In genomic region chr11:124799384-124800225, GRCh38 we compare ENCODE assay signal across 8 cellular contexts. TPM values are rescaled to one million over a fixed set of nuclear protein-coding genes. Genes with fewer than 3 reads are reported as not detected.
DNase-seq lines count a peak whose midpoint lies in the region; TF ChIP-seq lines count a peak whose summit lies in the region.

No MANE protein-coding gene starts in this region.

- no peaks in the 10 kb centered on the region for H3K9me3 ChIP-seq in WERI-Rb-1 (ENCODE audit: severe bottlenecking)

- no peak for TF ChIP-seq CTCF in GM20000 (IDR thresholded peaks at IDR 0.05; ENCODE audit: extremely low read depth, missing control alignments)
- no peak for TF ChIP-seq CTCF in WERI-Rb-1 (IDR thresholded peaks at IDR 0.05; ENCODE audit: low read depth, low read length)

- H3K27me3 ChIP-seq in WERI-Rb-1 (ENCODE audit: insufficient read depth, low read depth, severe bottlenecking) (no peaks in the 10 kb centered on the region), layer of hippocampus (ENCODE audit: control insufficient read depth, insufficient read depth, low read length) (no peaks in the 10 kb centered on the region)

- DNase-seq in Caki2 (ENCODE audit: low read depth) (peak; percentile 48), GM20000 (ENCODE audit: low spot score) (peak; percentile 72), HT1080 (ENCODE audit: low read depth) (peak; percentile 40), WERI-Rb-1 (peak; percentile 19), caudate nucleus (lab: John Stamatoyannopoulos, UW) (peak in 22 of 61 donors; percentile 8 to 64 (median 38)), SHP77 (lab: John Stamatoyannopoulos, UW) (no peak)
- DNase-seq in stimulated activated CD4-positive, alpha-beta T cell treated with anti-CD3 and anti-CD28 coated beads, Interleukin-4, amount 100 ng/mL, for 1 hour: peak; percentile 41

- H3K27ac ChIP-seq in WERI-Rb-1 (peak overlapping the region; percentile 99), caudate nucleus (ENCODE audit: low read depth, low read length) (peak overlapping the region; percentile 98), layer of hippocampus (ENCODE audit: low read depth, low read length) (peak overlapping the region; percentile 99)

- in situ Hi-C loops in Caki2 (cut with HindIII; ENCODE audit: low pct_unique_long_range_greater_than_20kb, low sequenced_read_pairs): loop anchor here (5.0 kb wide), 1 partner anchor 33 kb away; no protein-coding TSS in a partner anchor

- peak overlapping the region; percentile 91 for H3K4me3 ChIP-seq in WERI-Rb-1 (ENCODE audit: low read depth, low read length)

- H3K36me3 ChIP-seq in WERI-Rb-1: peaks cover 3% of the 10 kb centered on the region

RNA-seq across cellular contexts. Expression of gene MSANTD2, which starts 0.6 kb away (rescaled TPM):
- total RNA-seq in Caki2 (2014; rRNA removed; shearing (Covaris generic); ENCODE audit: low replicate concordance): 7.5 and 13.6 TPM in 2 replicates
- total RNA-seq in HT1080 (2014; rRNA removed; shearing (Covaris generic)): 13.7 and 14.5 TPM in 2 replicates
- polyA plus RNA-seq in HT1080 (2015; cell fraction: cytosol; rRNA removed): 7.5 and 8.0 TPM in 2 replicates
- polyA plus RNA-seq in HT1080 (2015; cell fraction: nucleus; rRNA removed): 34.3 and 37.6 TPM in 2 replicates

RNA-seq across cellular contexts. Expression of gene ESAM, which starts 37.5 kb away (rescaled TPM):
- total RNA-seq in Caki2 (2014; rRNA removed; shearing (Covaris generic); ENCODE audit: low replicate concordance): 0.96 and 2.5 TPM in 2 replicates
- 0.43 and 0.66 TPM in 2 replicates for total RNA-seq in HT1080 (2014; rRNA removed; shearing (Covaris generic))
- 0.26 and 0.52 TPM in 2 replicates for polyA plus RNA-seq in HT1080 (2015; cell fraction: cytosol; rRNA removed)
- polyA plus RNA-seq in HT1080 (2015; cell fraction: nucleus; rRNA removed): 1.4 and 1.7 TPM in 2 replicates

RNA-seq across cellular contexts. Expression of gene VSIG2, which starts 47.5 kb away (rescaled TPM):
- total RNA-seq in Caki2 (2014; rRNA removed; shearing (Covaris generic); ENCODE audit: low replicate concordance): not detected in 2 replicates
- not detected in 2 replicates for total RNA-seq in HT1080 (2014; rRNA removed; shearing (Covaris generic))
- polyA plus RNA-seq in HT1080 (2015; cell fraction: cytosol; rRNA removed): not detected in 2 replicates
- polyA plus RNA-seq in HT1080 (2015; cell fraction: nucleus; rRNA removed): not detected in 2 replicates

RNA-seq across cellular contexts. Expression of gene NRGN, which starts 59.9 kb away (rescaled TPM):
- total RNA-seq in Caki2 (2014; rRNA removed; shearing (Covaris generic); ENCODE audit: low replicate concordance): 1.4 TPM in 1 of 2 replicates, not detected in the other
- total RNA-seq in HT1080 (2014; rRNA removed; shearing (Covaris generic)): 9.1 and 17.5 TPM in 2 replicates
- 26.7 and 34.8 TPM in 2 replicates for polyA plus RNA-seq in HT1080 (2015; cell fraction: cytosol; rRNA removed)
- 13.8 and 16.4 TPM in 2 replicates for polyA plus RNA-seq in HT1080 (2015; cell fraction: nucleus; rRNA removed)

Comparison
In these comparisons a context has a peak if more than half of its experiments do, and no peak if none do; other contexts are left out.
1. DNase-seq: peak in Caki2 (single experiment), GM20000 (single experiment), HT1080 (single experiment), WERI-Rb-1 (single experiment) and stimulated activated CD4-positive, alpha-beta T cell treated with anti-CD3 and anti-CD28 coated beads, Interleukin-4, amount 100 ng/mL, for 1 hour (single experiment); none in SHP77 (0 of 2).
2. Peak in every context shown above with its lines, with median percentiles within 50 percentile points of each other: H3K27ac ChIP-seq.